9 cellular contexts compared by ENCODE assay signal in genomic region chr10:133568834-133569561, GRCh38. TPM values are rescaled to one million over a fixed set of nuclear protein-coding genes. Genes with fewer than 3 reads are reported as not detected.
DNase-seq lines count a peak whose midpoint lies in the region; ATAC-seq, FAIRE-seq and TF ChIP-seq lines count a peak whose summit lies in the region.
"Not testable (repeated sequence)": the region's sequence is repeated elsewhere in the genome, so short reads cannot be mapped to it uniquely, and the experiment has no call there.
"Had no signal": no experiment of that assay in that cellular context is flagged by ENCODE, and none has a peak within 500 bp of the region (broad histone marks: within the 10 kb centered on the region; RNA-seq: fewer than 3 reads in every experiment).

No MANE protein-coding gene starts in this region.

- H3K27ac Mint-ChIP-seq in GM23338; stimulated activated memory B cell treated with anti-CD40 and anti-IgM and Interleukin-4, amounts not matched to agents 10 μg/mL and 1 μg/mL and 100 μg/mL, for 72 hours: not testable (repeated sequence)

- H3K4me1 Mint-ChIP-seq in GM23338; activated T-cell treated with anti-CD3 and anti-CD28 coated beads, Interleukin-2, amount 50 U/mL, for 4 hours (ENCODE audit: low read depth); stimulated activated memory B cell treated with anti-CD40 and anti-IgM and Interleukin-4, amounts not matched to agents 10 μg/mL and 1 μg/mL and 100 μg/mL, for 72 hours: not testable (repeated sequence)

- H2AFZ ChIP-seq in GM23338; endothelial cell of umbilical vein (ENCODE audit: low read depth, low read length): not testable (repeated sequence)

- peak overlapping the region; percentile 35; the same call in 1 of the 2 replicates for H3K4me3 ChIP-seq in GM23338
- H3K4me3 ChIP-seq in RWPE2 (ENCODE audit: severe bottlenecking); endothelial cell of umbilical vein (replicated peaks in 1 of 3; ENCODE audit: insufficient read depth in 1 of 3, low read depth in 1 of 3, low read length in 3 of 3); lung: not testable (repeated sequence)

- not testable (repeated sequence) for BruUV-seq in endothelial cell of umbilical vein (replicated peaks; lab: Mats Ljungman, UMichigan)

- not testable (repeated sequence) for H3K4me2 ChIP-seq in GM23338; endothelial cell of umbilical vein (ENCODE audit: insufficient read depth, low read length)

- not testable (repeated sequence) for H3K9me3 ChIP-seq in RWPE2 (ENCODE audit: severe bottlenecking); endothelial cell of umbilical vein (replicated peaks; ENCODE audit: control insufficient read depth, insufficient read depth, low read length)
- peaks cover 12 to 29% of the 10 kb centered on the region in 2 donors for H3K9me3 ChIP-seq in lung (ENCODE audit: control insufficient read depth in 2 of 2, insufficient read depth in 1 of 2, low read length in 1 of 2)

- not testable (repeated sequence) for H3F3A ChIP-seq in GM23338 (replicated peaks; ENCODE audit: low read depth)

- H3K27me3 ChIP-seq in GM23338 (ENCODE audit: insufficient read depth): peaks cover 20% of the 10 kb centered on the region
- H3K27me3 ChIP-seq in RWPE2 (ENCODE audit: insufficient read depth, poor library complexity, severe bottlenecking); endothelial cell of umbilical vein (ENCODE audit: control insufficient read depth in 2 of 2, insufficient read depth in 2 of 2, low read length in 2 of 2); lung (ENCODE audit: control insufficient read depth, insufficient read depth): not testable (repeated sequence)

- WGBS in lung, 2 donors: 18% methylated on average over 16 of the region's 84 CpGs; no CpG with 5 or more reads in 1 of the 2 donors

- H3K9me3 Mint-ChIP-seq in GM23338: peaks cover 30% of the 10 kb centered on the region
- peaks cover 12% of the 10 kb centered on the region for H3K9me3 Mint-ChIP-seq in activated T-cell treated with anti-CD3 and anti-CD28 coated beads, Interleukin-2, amount 50 U/mL, for 4 hours
- H3K9me3 Mint-ChIP-seq in stimulated activated memory B cell treated with anti-CD40 and anti-IgM and Interleukin-4, amounts not matched to agents 10 μg/mL and 1 μg/mL and 100 μg/mL, for 72 hours: peaks cover 23% of the 10 kb centered on the region

- H4K20me1 ChIP-seq in GM23338 (replicated peaks; ENCODE audit: insufficient read depth); endothelial cell of umbilical vein (replicated peaks; ENCODE audit: control insufficient read depth, extremely low read depth, insufficient read depth, low read length): not testable (repeated sequence)

- not testable (repeated sequence) for TF ChIP-seq CTCF in GM23338 (conservative IDR thresholded peaks at IDR 0.05; ENCODE audit: low read depth in 2 of 2); RWPE2 (IDR thresholded peaks at IDR 0.05; ENCODE audit: poor library complexity, severe bottlenecking); endothelial cell of umbilical vein (IDR thresholded peaks at IDR 0.05; ENCODE audit: extremely low read depth in 1 of 2, insufficient read depth in 1 of 2, low read depth in 1 of 2, low read length in 2 of 2); lung (IDR thresholded peaks at IDR 0.05; ENCODE audit: control extremely low read depth, extremely low read depth)

- H3K79me2 ChIP-seq in GM23338 (replicated peaks; ENCODE audit: insufficient read depth); endothelial cell of umbilical vein (ENCODE audit: control insufficient read depth, insufficient read depth, low read length): not testable (repeated sequence)

- not testable (repeated sequence) for H3K9ac ChIP-seq in endothelial cell of umbilical vein (replicated peaks; ENCODE audit: extremely low read depth, insufficient read depth, low read length)

- H3K9me2 ChIP-seq in GM23338 (ENCODE audit: insufficient read depth): not testable (repeated sequence)

- intact Hi-C loops in endothelial cell of umbilical vein (cut with micrococcal nuclease); left ventricle myocardium superior (cut with micrococcal nuclease): not testable (repeated sequence)

- POLR2A ChIA-PET in endothelial cell of umbilical vein (lab: Charles Lee): not testable (repeated sequence)

- not testable (repeated sequence) for TF ChIP-seq POLR2A in endothelial cell of umbilical vein (IDR thresholded peaks at IDR 0.05; ENCODE audit: low read depth, low read length)

- H3K4me3 Mint-ChIP-seq in GM23338; activated T-cell treated with anti-CD3 and anti-CD28 coated beads, Interleukin-2, amount 50 U/mL, for 4 hours; stimulated activated memory B cell treated with anti-CD40 and anti-IgM and Interleukin-4, amounts not matched to agents 10 μg/mL and 1 μg/mL and 100 μg/mL, for 72 hours: not testable (repeated sequence)

- not testable (repeated sequence) for H3K9me1 ChIP-seq in endothelial cell of umbilical vein (replicated peaks; ENCODE audit: control insufficient read depth, extremely low read depth, insufficient read depth, low read length)

- dilution Hi-C loops in endothelial cell of umbilical vein (cut with MboI; ENCODE audit: extremely low pct_ligation_motif_present, low sequenced_read_pairs): not testable (repeated sequence)

- peak; percentile 13 for DNase-seq in GM23338 (ENCODE audit: low spot score)
- not testable (repeated sequence) for DNase-seq in RWPE2 (ENCODE audit: low spot score); activated T-cell treated with anti-CD3 and anti-CD28 coated beads, Interleukin-2, amount 50 U/mL, for 4 hours; endothelial cell of umbilical vein (ENCODE audit: low read depth, low spot score); left ventricle myocardium superior; lung (ENCODE audit: low spot score)

- ATAC-seq in GM23338 (peak; percentile 74), RWPE2 (ENCODE audit: low read depth) (peak; percentile 46), left ventricle myocardium superior (peak; percentile 42), lung (ENCODE audit: insufficient read depth, low FRiP score) (peak; percentile 19)
- peak; percentile 32 to 41 for ATAC-seq in activated T-cell treated with anti-CD3 and anti-CD28 coated beads, Interleukin-2, amount 50 U/mL, for 4 hours
- peak; percentile 42 for ATAC-seq in stimulated activated memory B cell treated with anti-CD40 and anti-IgM and Interleukin-4, amounts not matched to agents 10 μg/mL and 1 μg/mL and 100 μg/mL, for 72 hours

- not testable (repeated sequence) for H3K4me1 ChIP-seq in GM23338 (ENCODE audit: insufficient read depth); RWPE2 (ENCODE audit: insufficient read depth, poor library complexity, severe bottlenecking); endothelial cell of umbilical vein (ENCODE audit: control insufficient read depth, extremely low read depth, insufficient read depth, low read length); lung (ENCODE audit: control insufficient read depth in 2 of 2, insufficient read depth in 2 of 2, low read length in 2 of 2)

- H3K36me3 ChIP-seq in GM23338 (ENCODE audit: insufficient read depth); RWPE2 (ENCODE audit: low read depth); endothelial cell of umbilical vein (ENCODE audit: control insufficient read depth in 2 of 2, extremely low read depth in 1 of 2, insufficient read depth in 2 of 2, low read length in 2 of 2); lung (ENCODE audit: control insufficient read depth in 2 of 2, insufficient read depth in 2 of 2, low read length in 2 of 2): not testable (repeated sequence)

- not testable (repeated sequence) for FAIRE-seq in endothelial cell of umbilical vein (lab: Jason Lieb, UNC)

- H3K27ac ChIP-seq in GM23338 (ENCODE audit: low read depth); RWPE2 (ENCODE audit: poor library complexity, severe bottlenecking); endothelial cell of umbilical vein (ENCODE audit: insufficient read depth, low read depth, low read length); lung (ENCODE audit: low read depth in 1 of 2, low read length in 1 of 2): not testable (repeated sequence)

- CTCF ChIA-PET in endothelial cell of umbilical vein (lab: Charles Lee): not testable (repeated sequence)

- peaks cover 15% of the 10 kb centered on the region for H3K27me3 Mint-ChIP-seq in GM23338 (ENCODE audit: insufficient read depth, low read depth, poor library complexity)
- H3K27me3 Mint-ChIP-seq in activated T-cell treated with anti-CD3 and anti-CD28 coated beads, Interleukin-2, amount 50 U/mL, for 4 hours (ENCODE audit: low read depth): peaks cover 11% of the 10 kb centered on the region
- peaks cover 11% of the 10 kb centered on the region for H3K27me3 Mint-ChIP-seq in stimulated activated memory B cell treated with anti-CD40 and anti-IgM and Interleukin-4, amounts not matched to agents 10 μg/mL and 1 μg/mL and 100 μg/mL, for 72 hours

- H3K36me3 Mint-ChIP-seq in GM23338 (ENCODE audit: low read depth); activated T-cell treated with anti-CD3 and anti-CD28 coated beads, Interleukin-2, amount 50 U/mL, for 4 hours (ENCODE audit: insufficient read depth); stimulated activated memory B cell treated with anti-CD40 and anti-IgM and Interleukin-4, amounts not matched to agents 10 μg/mL and 1 μg/mL and 100 μg/mL, for 72 hours: not testable (repeated sequence)

RNA-seq across cellular contexts. Expression of gene SYCE1, which starts 3.6 kb away (rescaled TPM):
- not detected in 2 replicates for total RNA-seq in GM23338 (2014; rRNA removed; shearing (Covaris generic))
- polyA plus RNA-seq in GM23338 (2016; fragmentation: Nextera tagmentation; extraction: Ambion mirVana) (0.38 and 0.53 TPM in 2 replicates), endothelial cell of umbilical vein (not detected in 2 replicates), lung (under 1 TPM; 0.08 to 0.87 TPM)
- under 1 TPM; 0.11 to 0.46 (median 0.43) TPM for total RNA-seq in activated T-cell treated with anti-CD3 and anti-CD28 coated beads, Interleukin-2, amount 50 U/mL, for 4 hours
- total RNA-seq in endothelial cell of umbilical vein (not detected in 2 replicates), left ventricle myocardium superior (0.47 TPM), lung (under 1 TPM in 1 of 2 donors, not detected in 1; 0.86 TPM)
- polyA plus RNA-seq in endothelial cell of umbilical vein (2011; cell fraction: cytosol; rRNA removed): not detected in 2 replicates
- not detected in 2 replicates for polyA plus RNA-seq in endothelial cell of umbilical vein (2011; cell fraction: nucleus; rRNA removed)
- 0.16 TPM in 1 of 2 replicates, not detected in the other for polyA plus RNA-seq in endothelial cell of umbilical vein (2012)
- polyA minus RNA-seq in endothelial cell of umbilical vein: not detected in 2 replicates
- polyA minus RNA-seq in endothelial cell of umbilical vein (2011; cell fraction: cytosol; rRNA and poly(A)+ RNA removed): not detected
- not detected in 2 replicates for polyA minus RNA-seq in endothelial cell of umbilical vein (2011; cell fraction: nucleus; rRNA and poly(A)+ RNA removed)
- total RNA-seq: PC-9 had no signal

RNA-seq across cellular contexts. Expression of gene CYP2E1, which starts 41.8 kb away (rescaled TPM):
- total RNA-seq in GM23338 (2014; rRNA removed; shearing (Covaris generic)): 0.74 and 2.2 TPM in 2 replicates
- polyA plus RNA-seq in GM23338 (2016; fragmentation: Nextera tagmentation; extraction: Ambion mirVana): 0.97 and 1.4 TPM in 2 replicates
- total RNA-seq in activated T-cell treated with anti-CD3 and anti-CD28 coated beads, Interleukin-2, amount 50 U/mL, for 4 hours: 1 to 10 TPM in 2 of 3 donors, under 1 TPM in 1; 0.69 to 1.1 (median 1.0) TPM
- total RNA-seq in endothelial cell of umbilical vein: not detected in 2 replicates
- polyA plus RNA-seq in endothelial cell of umbilical vein: 0.08 and 0.21 TPM in 2 replicates
- polyA plus RNA-seq in endothelial cell of umbilical vein (2011; cell fraction: cytosol; rRNA removed): 0.10 and 0.15 TPM in 2 replicates
- 1.5 and 2.7 TPM in 2 replicates for polyA plus RNA-seq in endothelial cell of umbilical vein (2011; cell fraction: nucleus; rRNA removed)
- polyA plus RNA-seq in endothelial cell of umbilical vein (2012): 1.2 and 1.3 TPM in 2 replicates
- polyA minus RNA-seq in endothelial cell of umbilical vein: 0.49 TPM in 1 of 2 replicates, not detected in the other
- polyA minus RNA-seq in endothelial cell of umbilical vein (2011; cell fraction: cytosol; rRNA and poly(A)+ RNA removed): not detected
- polyA minus RNA-seq in endothelial cell of umbilical vein (2011; cell fraction: nucleus; rRNA and poly(A)+ RNA removed): 0.14 and 0.96 TPM in 2 replicates
- 0.69 TPM for total RNA-seq in left ventricle myocardium superior
- total RNA-seq in lung: 1 to 10 TPM; 1.1 to 1.9 TPM
- 1 to 10 TPM in 1 of 2 donors, under 1 TPM in 1; 0.26 to 1.2 TPM for polyA plus RNA-seq in lung

RNA-seq across cellular contexts. Expression of gene FRG2B, which starts 57.6 kb away (rescaled TPM):
- total RNA-seq in GM23338 (2014; rRNA removed; shearing (Covaris generic)): not detected in 2 replicates
- polyA plus RNA-seq in GM23338 (2016; fragmentation: Nextera tagmentation; extraction: Ambion mirVana): not detected in 2 replicates
- under 1 TPM in 1 of 3 donors, not detected in 2; 0.30 TPM for total RNA-seq in activated T-cell treated with anti-CD3 and anti-CD28 coated beads, Interleukin-2, amount 50 U/mL, for 4 hours
- not detected in 2 replicates for total RNA-seq in endothelial cell of umbilical vein
- polyA plus RNA-seq in endothelial cell of umbilical vein: not detected in 2 replicates
- polyA plus RNA-seq in endothelial cell of umbilical vein (2011; cell fraction: cytosol; rRNA removed): not detected in 2 replicates
- polyA plus RNA-seq in endothelial cell of umbilical vein (2011; cell fraction: nucleus; rRNA removed): not detected in 2 replicates
- not detected in 2 replicates for polyA plus RNA-seq in endothelial cell of umbilical vein (2012)
- not detected in 2 replicates for polyA minus RNA-seq in endothelial cell of umbilical vein
- polyA minus RNA-seq in endothelial cell of umbilical vein (2011; cell fraction: cytosol; rRNA and poly(A)+ RNA removed): not detected
- polyA minus RNA-seq in endothelial cell of umbilical vein (2011; cell fraction: nucleus; rRNA and poly(A)+ RNA removed): not detected in 2 replicates
- not detected for total RNA-seq in left ventricle myocardium superior
- not detected for total RNA-seq in lung
- not detected for polyA plus RNA-seq in lung
- total RNA-seq: CD8-positive, alpha-beta T cell; PC-9 had no signal

Comparison
In these comparisons a context has a peak if more than half of its experiments do, and no peak if none do; other contexts are left out.
1. ATAC-seq: peak in every context shown above with its lines; median percentile 74 in GM23338; 46 in RWPE2; 42 in left ventricle myocardium superior; 42 in stimulated activated memory B cell treated with anti-CD40 and anti-IgM and Interleukin-4, amounts not matched to agents 10 μg/mL and 1 μg/mL and 100 μg/mL, for 72 hours; 36 in activated T-cell treated with anti-CD3 and anti-CD28 coated beads, Interleukin-2, amount 50 U/mL, for 4 hours; 19 in lung.